In the genomic region with DNA sequence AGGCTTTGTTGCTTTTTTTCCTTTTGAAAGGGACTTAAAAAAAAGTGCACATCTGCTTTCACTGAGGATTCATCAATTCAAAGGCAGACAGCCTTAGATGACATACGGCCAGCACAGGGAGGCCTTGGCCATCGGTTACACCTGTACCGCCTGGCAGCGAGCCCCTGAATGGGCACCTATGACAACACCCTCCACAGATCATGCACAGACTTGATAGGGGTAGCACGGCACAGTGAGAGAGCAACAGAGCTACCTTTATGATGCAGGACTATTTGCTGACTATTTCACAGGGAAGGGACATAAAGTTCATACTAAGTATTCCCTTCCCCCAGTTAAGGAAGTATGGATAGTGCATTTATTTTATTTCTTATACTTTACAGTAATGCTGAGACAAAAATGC, we compare ENCODE assay signal across 33 cellular contexts.
"Had no signal": no experiment of that assay in that cellular context is flagged by ENCODE, and none has a peak within 500 bp of the region (broad histone marks: within the 10 kb centered on the region; RNA-seq: fewer than 3 reads in every experiment).

No MANE protein-coding gene starts in this region.

- ATAC-seq: activated CD8-positive, alpha-beta memory T cell treated with anti-CD3 and anti-CD28 coated beads, Interleukin-2, amount 10 ng/mL, durations not matched to agents 7 days and 5 days; Right ventricle myocardium inferior; SK-N-SH treated with all-trans-retinoic acid at 6 μM for 48 hours; T-cell had no signal

- H3K4me3 ChIP-seq: PC-9 had no signal

- H3K27ac ChIP-seq: PC-9, RWPE1, VCaP had no signal

- DNase-seq: activated B cell treated with CpG ODN at 0.5 μM for 24 hours; activated CD4-positive, alpha-beta memory T cell treated with anti-CD3 and anti-CD28 coated beads, Interleukin-2, amount 10 ng/mL, durations not matched to agents 7 days and 5 days; activated CD4-positive, alpha-beta T cell treated with anti-CD3 and anti-CD28 coated beads for 4 hours; activated CD4-positive, CD25-positive, alpha-beta regulatory T cell treated with anti-CD3 and anti-CD28 coated beads, Interleukin-2, amount 50 U/mL, for 72 hours; activated CD8-positive, alpha-beta memory T cell treated with anti-CD3 and anti-CD28 coated beads for 24 hours; activated CD8-positive, alpha-beta memory T cell treated with anti-CD3 and anti-CD28 coated beads, Interleukin-2, amount 10 ng/mL, durations not matched to agents 7 days and 5 days; activated CD8-positive, alpha-beta memory T cell treated with anti-CD3 and anti-CD28 coated beads, Interleukin-2, amount 50 U/mL, for 48 hours; activated effector memory CD4-positive, alpha-beta T cell treated with Interleukin-2 at 50 U/mL for 16 hours; activated naive CD4-positive, alpha-beta T cell treated with anti-CD3 and anti-CD28 coated beads, Interleukin-2, amount 50 U/mL, for 16 hours; activated naive CD8-positive, alpha-beta T cell treated with anti-CD3 and anti-CD28 coated beads for 36 hours; activated T-cell treated with anti-CD3 and anti-CD28 coated beads, Interleukin-2, amount 50 U/mL, for 48 hours; amniotic stem cell; aorta; Karpas-422; KBM-7; NCI-H1048; NCI-H1417; NCI-H146; NCI-H187; NCI-H2029 treated with DMSO at 0.1 percent for 48 hours; NCI-H2107; NCI-H226; NCI-H446 treated with DMSO at 0.1 percent for 48 hours; NCI-H524; PC-9; SIG-M5; T-cell; T-helper 2 cell; T-helper 9 cell had no signal
